Comparison of ENCODE assay signal across 8 cellular contexts in the genomic region with DNA sequence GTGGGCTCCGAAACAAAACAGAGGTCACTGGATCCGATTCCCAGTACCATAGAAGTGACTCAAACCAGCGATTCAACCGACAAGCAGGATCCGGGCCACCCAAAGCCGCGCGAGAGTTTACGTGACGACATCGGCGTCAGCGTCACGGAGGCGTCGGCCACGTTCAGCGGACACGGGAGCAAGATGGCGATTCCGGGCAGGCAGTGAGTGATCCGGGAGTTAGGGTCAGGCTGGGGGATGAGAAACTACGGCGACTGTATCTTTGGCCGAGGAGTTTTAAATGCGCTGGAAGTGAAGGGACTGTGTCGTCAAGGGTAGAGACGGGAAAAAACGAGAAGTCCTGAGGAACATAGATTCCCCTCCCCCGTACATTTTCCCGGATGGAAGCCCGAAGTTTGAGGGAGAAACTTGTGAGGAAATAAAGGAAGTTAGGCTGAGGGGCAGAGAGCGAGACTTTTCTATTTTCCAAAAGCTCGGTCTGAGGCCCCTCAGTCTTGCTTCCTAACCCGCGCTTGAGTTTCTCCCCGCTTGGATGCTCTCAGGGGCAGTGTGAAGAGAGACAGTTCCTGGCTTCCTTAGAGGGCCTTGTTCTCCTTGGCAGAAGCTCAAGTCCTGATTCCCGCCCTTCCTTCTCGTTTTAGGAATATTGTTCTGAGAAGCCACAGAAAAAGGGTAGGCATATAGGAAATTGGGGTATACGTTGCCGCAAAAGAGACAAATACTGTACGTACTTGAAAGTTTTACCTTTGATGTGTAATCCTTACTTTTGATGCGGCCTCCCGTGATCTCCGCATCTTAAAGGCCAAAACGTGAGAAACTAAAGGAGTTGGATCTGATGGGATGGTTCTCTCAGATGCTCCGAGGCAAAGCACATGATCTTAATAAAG. TPM values are rescaled to one million over a fixed set of nuclear protein-coding genes. Genes with fewer than 3 reads are reported as not detected.
DNase-seq lines count a peak whose midpoint lies in the region; ATAC-seq, FAIRE-seq and TF ChIP-seq lines count a peak whose summit lies in the region.

A gene with protein sequence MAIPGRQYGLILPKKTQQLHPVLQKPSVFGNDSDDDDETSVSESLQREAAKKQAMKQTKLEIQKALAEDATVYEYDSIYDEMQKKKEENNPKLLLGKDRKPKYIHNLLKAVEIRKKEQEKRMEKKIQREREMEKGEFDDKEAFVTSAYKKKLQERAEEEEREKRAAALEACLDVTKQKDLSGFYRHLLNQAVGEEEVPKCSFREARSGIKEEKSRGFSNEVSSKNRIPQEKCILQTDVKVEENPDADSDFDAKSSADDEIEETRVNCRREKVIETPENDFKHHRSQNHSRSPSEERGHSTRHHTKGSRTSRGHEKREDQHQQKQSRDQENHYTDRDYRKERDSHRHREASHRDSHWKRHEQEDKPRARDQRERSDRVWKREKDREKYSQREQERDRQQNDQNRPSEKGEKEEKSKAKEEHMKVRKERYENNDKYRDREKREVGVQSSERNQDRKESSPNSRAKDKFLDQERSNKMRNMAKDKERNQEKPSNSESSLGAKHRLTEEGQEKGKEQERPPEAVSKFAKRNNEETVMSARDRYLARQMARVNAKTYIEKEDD (plus strand): TSS at position 156 of the 887 bp plus-strand sequence. CDS start 28 bp downstream, at position 184.

- H3K27ac ChIP-seq in A549 (peak within 1 kb of the TSS; percentile 89 to 94), WERI-Rb-1 (peak within 1 kb of the TSS; percentile 91), breast epithelium (peak within 1 kb of the TSS; percentile 98 to 99), iPS-20b (ENCODE audit: low read length) (peak within 1 kb of the TSS; percentile 99), skeletal muscle tissue (ENCODE audit: low read depth, low read length) (peak within 1 kb of the TSS; percentile 95)

- peak within 1 kb of the TSS; percentile 90 for H3K4me2 ChIP-seq in A549

- H3K4me1 ChIP-seq in A549 (peaks cover 40% of the 10 kb centered on the region; the same call in 2 of the 3 replicates), breast epithelium (peaks cover 0 to 6% of the 10 kb centered on the region in 2 donors), iPS-20b (ENCODE audit: insufficient read depth, low read length) (no peaks in the 10 kb centered on the region), skeletal muscle tissue (ENCODE audit: control insufficient read depth in 3 of 3, insufficient read depth in 3 of 3, low read length in 3 of 3) (peaks cover 0 to 15% (median 8%) of the 10 kb centered on the region in 3 donors)

- H3K9me3 ChIP-seq in A549 (no peaks in the 10 kb centered on the region), WERI-Rb-1 (ENCODE audit: severe bottlenecking) (no peaks in the 10 kb centered on the region), breast epithelium (no peaks in the 10 kb centered on the region), iPS-20b (ENCODE audit: insufficient read depth, low read depth, low read length) (no peaks in the 10 kb centered on the region), skeletal muscle tissue (ENCODE audit: control insufficient read depth in 3 of 3, low read length in 3 of 3) (no peaks in the 10 kb centered on the region)

- H3K4me3 ChIP-seq in A549 (peak within 1 kb of the TSS; percentile 62), WERI-Rb-1 (ENCODE audit: low read depth, low read length) (peak within 1 kb of the TSS; percentile 100), breast epithelium (peak within 1 kb of the TSS; percentile 72 to 87 (median 73)), iPS-20b (ENCODE audit: low read length) (peak within 1 kb of the TSS; percentile 94), skeletal muscle tissue (ENCODE audit: low read length in 3 of 3) (peak within 1 kb of the TSS; percentile 83 to 99 (median 85))

- FAIRE-seq in A549 (lab: Jason Lieb, UNC): peak; percentile 92

- CTCF ChIA-PET in A549 (lab: Yijun Ruan, JAX): interaction anchor here (1.0 to 1.5 kb wide), 5 partner anchors 8 to 220 kb away, joined by 3 to 10 read pairs (median 7); no protein-coding TSS in a partner anchor

- TF ChIP-seq CTCF in A549 (IDR thresholded peaks at IDR 0.05): no peak
- no peak for TF ChIP-seq CTCF in WERI-Rb-1 (IDR thresholded peaks at IDR 0.05; ENCODE audit: low read depth, low read length)
- TF ChIP-seq CTCF in breast epithelium (IDR thresholded peaks at IDR 0.05): no peak

- TF ChIP-seq POLR2A in A549 (IDR thresholded peaks at IDR 0.05; ENCODE audit: low read length) (peak; percentile 97), breast epithelium (IDR thresholded peaks at IDR 0.05) (peak; percentile 98)

- 1% methylated on average over 47 of the region's 47 CpGs for WGBS in A549 (ENCODE audit: missing lambda C conversion rate)

- H3K27me3 ChIP-seq in WERI-Rb-1 (ENCODE audit: insufficient read depth, low read depth, severe bottlenecking) (no peaks in the 10 kb centered on the region), breast epithelium (no peaks in the 10 kb centered on the region), iPS-20b (ENCODE audit: insufficient read depth, low read length) (no peaks in the 10 kb centered on the region), skeletal muscle tissue (ENCODE audit: control insufficient read depth in 3 of 3, insufficient read depth in 3 of 3, low read length in 3 of 3) (no peaks in the 10 kb centered on the region)

- peak within 1 kb of the TSS; percentile 100 for H3K9ac ChIP-seq in iPS-20b (ENCODE audit: low read depth, low read length)
- peak within 1 kb of the TSS; percentile 86 to 100 (median 94) for H3K9ac ChIP-seq in skeletal muscle tissue (ENCODE audit: low read depth in 1 of 3, low read length in 3 of 3)

- peak; percentile 97 to 99 for DNase-seq in A549 (ENCODE audit: low read depth in 1 of 2, low spot score in 1 of 2)
- DNase-seq in NCI-H2227 treated with DMSO at 0.1 percent for 48 hours (lab: John Stamatoyannopoulos, UW): peak; percentile 78
- DNase-seq in WERI-Rb-1: peak; percentile 94
- peak; percentile 93 to 96 for DNase-seq in breast epithelium (ENCODE audit: low spot score in 2 of 2)

- peak; percentile 96 to 98 for ATAC-seq in A549
- ATAC-seq in GM18861 (IDR thresholded peaks at IDR 0.05; ENCODE audit: unreplicated experiment): peak; percentile 55
- peak; percentile 66 for ATAC-seq in HG03139 (IDR thresholded peaks at IDR 0.05; ENCODE audit: unreplicated experiment)

- intact Hi-C loops in breast epithelium (cut with DNase I; ENCODE audit: low total_unique reads): no loop called here

- no peak for TF ChIP-seq RAD21 in A549 (conservative IDR thresholded peaks at IDR 0.05 in 1 of 2, IDR thresholded peaks at IDR 0.05 in 1 of 2)

- TF ChIP-seq EP300 in A549 (IDR thresholded peaks at IDR 0.05): no peak

- POLR2A ChIA-PET in A549 (lab: Yijun Ruan, JAX): interaction anchor here (0.6 to 2.2 kb wide), 6 partner anchors 10 to 220 kb away, joined by 3 to 8 read pairs (median 4); no protein-coding TSS in a partner anchor

- H3K36me3 ChIP-seq in WERI-Rb-1 (peaks cover 28% of the 10 kb centered on the region), breast epithelium (no peaks in the 10 kb centered on the region), iPS-20b (ENCODE audit: insufficient read depth, low read depth, low read length) (peaks cover 22% of the 10 kb centered on the region), skeletal muscle tissue (ENCODE audit: control insufficient read depth in 3 of 3, insufficient read depth in 3 of 3, low read length in 3 of 3) (peaks cover 0 to 5% (median 0%) of the 10 kb centered on the region in 3 donors)

TF ChIP-seq in A549, 52 proteins besides CTCF, POLR2A, EP300 and RAD21 (continues in another document):
- TF ChIP-seq, protein P1, sequence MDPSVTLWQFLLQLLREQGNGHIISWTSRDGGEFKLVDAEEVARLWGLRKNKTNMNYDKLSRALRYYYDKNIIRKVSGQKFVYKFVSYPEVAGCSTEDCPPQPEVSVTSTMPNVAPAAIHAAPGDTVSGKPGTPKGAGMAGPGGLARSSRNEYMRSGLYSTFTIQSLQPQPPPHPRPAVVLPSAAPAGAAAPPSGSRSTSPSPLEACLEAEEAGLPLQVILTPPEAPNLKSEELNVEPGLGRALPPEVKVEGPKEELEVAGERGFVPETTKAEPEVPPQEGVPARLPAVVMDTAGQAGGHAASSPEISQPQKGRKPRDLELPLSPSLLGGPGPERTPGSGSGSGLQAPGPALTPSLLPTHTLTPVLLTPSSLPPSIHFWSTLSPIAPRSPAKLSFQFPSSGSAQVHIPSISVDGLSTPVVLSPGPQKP (IDR thresholded peaks at IDR 0.05; ENCODE audit: low read depth, low read length): no peak
- TF ChIP-seq JUNB (IDR thresholded peaks at IDR 0.05): no peak
- no peak for TF ChIP-seq ZFP36 (IDR thresholded peaks at IDR 0.05; ENCODE audit: borderline replicate concordance, partially characterized antibody)
- TF ChIP-seq ZNF302 (CRISPR knock-in tag; IDR thresholded peaks at IDR 0.05): no peak
- peak; percentile 62 for TF ChIP-seq GATA3 (IDR thresholded peaks at IDR 0.05; ENCODE audit: borderline replicate concordance)
- no peak for TF ChIP-seq BHLHE40 (IDR thresholded peaks at IDR 0.05; ENCODE audit: low read depth, low read length)
- TF ChIP-seq, protein P2, sequence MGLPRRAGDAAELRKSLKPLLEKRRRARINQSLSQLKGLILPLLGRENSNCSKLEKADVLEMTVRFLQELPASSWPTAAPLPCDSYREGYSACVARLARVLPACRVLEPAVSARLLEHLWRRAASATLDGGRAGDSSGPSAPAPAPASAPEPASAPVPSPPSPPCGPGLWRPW (IDR thresholded peaks at IDR 0.05): no peak
- TF ChIP-seq ZSCAN20 (CRISPR knock-in tag; IDR thresholded peaks at IDR 0.05): no peak
- peak; percentile 47; the same call in 1 of the 2 replicates for TF ChIP-seq KDM5A (IDR thresholded peaks at IDR 0.05)
- no peak for TF ChIP-seq HEYL (CRISPR knock-in tag; IDR thresholded peaks at IDR 0.05)
- TF ChIP-seq MYC (IDR thresholded peaks at IDR 0.05; ENCODE audit: borderline replicate concordance, low read length): peak; percentile 64; the same call in 1 of the 2 replicates
- TF ChIP-seq RARB (CRISPR knock-in tag; IDR thresholded peaks at IDR 0.05): peak; percentile 81
- no peak for TF ChIP-seq ZC3H11A (IDR thresholded peaks at IDR 0.05)
- TF ChIP-seq HOXA7 (CRISPR knock-in tag; IDR thresholded peaks at IDR 0.05): 0 out of 2 replicates have a peak, but pooled peaks have one; percentile 55
- TF ChIP-seq RCOR1 (IDR thresholded peaks at IDR 0.05; ENCODE audit: low read depth, low read length): no peak

RNA-seq across cellular contexts. Expression of the gene that starts here (rescaled TPM):
- 25.2 and 30.9 TPM in 2 replicates for polyA plus RNA-seq in A549 (2011; rRNA removed)
- polyA plus RNA-seq in A549 (2012; cell fraction: cytosol; rRNA removed): 17.1 and 21.7 TPM in 2 replicates
- 9.0 and 13.0 TPM in 2 replicates for polyA plus RNA-seq in A549 (2012; cell fraction: nucleus; rRNA removed)
- 39.6 to 41.1 TPM (median 39.6 TPM) in 3 replicates for polyA plus RNA-seq in A549 (2017; fragmentation: RNase III; extraction: RNeasy Plus Mini Kit Qiagen cat#74134 plus additional on column Dnase treatment)
- polyA minus RNA-seq in A549 (2011; rRNA and poly(A)+ RNA removed): 11.8 and 13.9 TPM in 2 replicates
- 10 to 100 TPM; 26.6 to 37.0 (median 29.4) TPM for total RNA-seq in breast epithelium
- total RNA-seq in skeletal muscle tissue: 7.8 TPM

Comparison
In these comparisons a context has a peak if more than half of its experiments do, and no peak if none do; other contexts are left out.
1. Peak in every context shown above with its lines: DNase-seq, ATAC-seq, H3K4me3 ChIP-seq and H3K27ac ChIP-seq.